1 cellular context compared by ENCODE assay signal in genomic region chr17:59627770-59628171, GRCh38.
TF ChIP-seq lines count a peak whose summit lies in the region.

No MANE protein-coding gene starts in this region.

TF ChIP-seq in SK-N-SH, 30 proteins besides CTCF, POLR2A, EP300 and RAD21 (continued from another document):
- TF ChIP-seq EZH2phosphoT487 (IDR thresholded peaks at IDR 0.05; ENCODE audit: borderline replicate concordance, low read depth), result no peak
- TF ChIP-seq MEF2A (IDR thresholded peaks at IDR 0.05; ENCODE audit: borderline replicate concordance, low read depth), result no peak
- no peak for TF ChIP-seq USF1 (IDR thresholded peaks at IDR 0.05; ENCODE audit: borderline replicate concordance, low read depth)
- TF ChIP-seq YY1 (IDR thresholded peaks at IDR 0.05; ENCODE audit: low read depth), result no peak
